In genomic region chr3:172355836-172356235, GRCh38 we compare ENCODE assay signal across 12 cellular contexts.
DNase-seq lines count a peak whose midpoint lies in the region; ATAC-seq and TF ChIP-seq lines count a peak whose summit lies in the region.
"Had no signal": no experiment of that assay in that cellular context is flagged by ENCODE, and none has a peak within 500 bp of the region (broad histone marks: within the 10 kb centered on the region; RNA-seq: fewer than 3 reads in every experiment).

No MANE protein-coding gene starts in this region.

- intact Hi-C loops in sigmoid colon (cut with DNase I) = no loop called here

- no peaks in the 10 kb centered on the region for H3K27me3 ChIP-seq in sigmoid colon
- H3K27me3 ChIP-seq: thyroid gland had no signal

- WGBS in sigmoid colon, 2 donors = 22 to 61% methylated on average over 2 of the region's 2 CpGs

- H3K4me3 Mint-ChIP-seq in HFFc6 = no peak overlapping the region; the same call in 1 of the 2 replicates

- H3K27ac Mint-ChIP-seq in HFFc6 = peak overlapping the region; percentile 70

- peaks cover 0 to 44% (median 14%) of the 10 kb centered on the region in 4 donors for H3K36me3 ChIP-seq in sigmoid colon

- ATAC-seq in GM19324 (IDR thresholded peaks at IDR 0.05; ENCODE audit: low FRiP score, unreplicated experiment) = no peak

- DNase-seq in A172 (ENCODE audit: low spot score) = peak; percentile 82
- peak; percentile 91 for DNase-seq in HFFc6
- peak; percentile 38 for DNase-seq in amniotic stem cell (lab: John Stamatoyannopoulos, UW)
- peak; percentile 98 for DNase-seq in iris pigment epithelial cell (ENCODE audit: low read depth)
- no peak for DNase-seq in islet precursor cell
- no peak for DNase-seq in sigmoid colon
- DNase-seq in NCI-H128 (lab: John Stamatoyannopoulos, UW; ENCODE audit: unreplicated experiment) = no peak
- DNase-seq: activated T-cell treated with anti-CD3 and anti-CD28 coated beads, Interleukin-2, amount 50 U/mL, for 1 hour; retina had no signal

- no peak for TF ChIP-seq POLR2A in sigmoid colon (IDR thresholded peaks at IDR 0.05)

- TF ChIP-seq EP300 in sigmoid colon (IDR thresholded peaks at IDR 0.05) = no peak

- no peaks in the 10 kb centered on the region for H3K9me3 ChIP-seq in sigmoid colon
- H3K9me3 ChIP-seq: thyroid gland had no signal

- H3K27ac ChIP-seq in sigmoid colon = peak overlapping the region in 1 of 4 donors; percentile 42
- H3K27ac ChIP-seq: HL-60 had no signal

- H3K4me3 ChIP-seq in sigmoid colon = no peak overlapping the region
- H3K4me3 ChIP-seq: thyroid gland had no signal

- H3K4me1 Mint-ChIP-seq in HFFc6 (ENCODE audit: low read depth) = peaks cover 52% of the 10 kb centered on the region

- H3K27me3 Mint-ChIP-seq in HFFc6 (ENCODE audit: insufficient read depth) = peaks cover 4% of the 10 kb centered on the region

- peaks cover 37% of the 10 kb centered on the region for H3K36me3 Mint-ChIP-seq in HFFc6 (ENCODE audit: low read depth)

- peaks cover 0 to 14% (median 13%) of the 10 kb centered on the region in 4 donors for H3K4me1 ChIP-seq in sigmoid colon

- TF ChIP-seq CTCF in HFFc6 (IDR thresholded peaks at IDR 0.05) (no peak), sigmoid colon (IDR thresholded peaks at IDR 0.05) (no peak)

- H3K9me3 Mint-ChIP-seq in HFFc6 = peaks cover 7% of the 10 kb centered on the region; the same call in 1 of the 2 replicates

Comparison
In these comparisons a context has a peak if more than half of its experiments do, and no peak if none do; other contexts are left out.
1. DNase-seq: peak in A172 (single experiment), HFFc6 (single experiment), amniotic stem cell (single experiment) and iris pigment epithelial cell (single experiment); none in islet precursor cell (single experiment), sigmoid colon (single experiment) and NCI-H128 (single experiment).